ENCODE assay signal across 13 cellular contexts in genomic region chr5:31935702-31936347, GRCh38.
DNase-seq lines count a peak whose midpoint lies in the region; ATAC-seq and TF ChIP-seq lines count a peak whose summit lies in the region.
"Had no signal": no experiment of that assay in that cellular context is flagged by ENCODE, and none has a peak within 500 bp of the region (broad histone marks: within the 10 kb centered on the region; RNA-seq: fewer than 3 reads in every experiment).

No MANE protein-coding gene starts in this region.

- no peaks in the 10 kb centered on the region for H3K79me1 ChIP-seq in H9 (ENCODE audit: insufficient read depth, low read depth, low read length, poor library complexity, severe bottlenecking)

- peak overlapping the region; percentile 14 for H3K4me2 ChIP-seq in parathyroid adenoma (ENCODE audit: low read length)
- H3K4me2 ChIP-seq in H9 (ENCODE audit: insufficient read depth, insufficient read length, low read length): no peak overlapping the region
- H3K4me2 ChIP-seq: BLaER1 had no signal

- intact Hi-C loops in esophagus muscularis mucosa (cut with DNase I): loop anchor here (5.0 kb wide), 1 partner anchor 91 kb away; no protein-coding TSS in a partner anchor
- intact Hi-C loops in gastrocnemius medialis (cut with DNase I; ENCODE audit: low total_unique reads): no loop called here
- intact Hi-C loops in activated CD4-positive, alpha-beta T cell treated with anti-CD3 and anti-CD28 coated beads for 36 hours (cut with DNase I, micrococcal nuclease): no loop called here

- no peaks in the 10 kb centered on the region for H3K27me3 Mint-ChIP-seq in activated naive CD4-positive, alpha-beta T cell treated with anti-CD3 and anti-CD28 coated beads, Interleukin-2, amount 10 ng/mL, durations not matched to agents 7 days and 5 days
- H3K27me3 Mint-ChIP-seq in activated CD4-positive, alpha-beta T cell treated with anti-CD3 and anti-CD28 coated beads for 36 hours: no peaks in the 10 kb centered on the region
- H3K27me3 Mint-ChIP-seq in H9 (ENCODE audit: low read depth): no peaks in the 10 kb centered on the region; the same call in 1 of the 2 replicates
- H3K27me3 Mint-ChIP-seq: activated B cell treated with CpG ODN at 0.5 μM for 24 hours had no signal

- no peak overlapping the region for H3K23ac ChIP-seq in H9 (ENCODE audit: insufficient read length, low read depth, low read length)

- H2AFZ ChIP-seq in parathyroid adenoma: peak overlapping the region; percentile 65
- H2AFZ ChIP-seq in H9 (ENCODE audit: low read length): no peak overlapping the region

- H3K14ac ChIP-seq in H9 (ENCODE audit: insufficient read depth, low read length): no peak overlapping the region

- DNase-seq in DMS153 treated with DMSO at 0.1 percent for 48 hours (lab: John Stamatoyannopoulos, UW; ENCODE audit: unreplicated experiment): peak; percentile 42
- peak; percentile 28 for DNase-seq in NCI-H69 (lab: John Stamatoyannopoulos, UW)
- no peak for DNase-seq in esophagus muscularis mucosa (ENCODE audit: extremely low spot score)
- no peak for DNase-seq in activated naive CD4-positive, alpha-beta T cell treated with anti-CD3 and anti-CD28 coated beads, Interleukin-2, amount 10 ng/mL, durations not matched to agents 7 days and 5 days
- no peak for DNase-seq in gastrocnemius medialis
- DNase-seq in activated CD4-positive, alpha-beta T cell treated with anti-CD3 and anti-CD28 coated beads for 36 hours: no peak
- DNase-seq in H9: no peak
- DNase-seq: activated B cell treated with CpG ODN at 0.5 μM for 24 hours, activated gamma-delta T cell, NCI-H1092 had no signal

- POLR2A ChIA-PET in activated CD4-positive, alpha-beta T cell treated with anti-CD3 and anti-CD28 coated beads for 36 hours (lab: Charles Lee): no interaction called here

- no peak for ATAC-seq in gastrocnemius medialis
- ATAC-seq in activated CD4-positive, alpha-beta T cell treated with anti-CD3 and anti-CD28 coated beads for 36 hours: no peak
- ATAC-seq: Panc1 had no signal

- H2BK5ac ChIP-seq in H9 (ENCODE audit: insufficient read length, low read length): no peak overlapping the region

- no peaks in the 10 kb centered on the region for H3K4me1 Mint-ChIP-seq in activated naive CD4-positive, alpha-beta T cell treated with anti-CD3 and anti-CD28 coated beads, Interleukin-2, amount 10 ng/mL, durations not matched to agents 7 days and 5 days
- no peaks in the 10 kb centered on the region for H3K4me1 Mint-ChIP-seq in activated CD4-positive, alpha-beta T cell treated with anti-CD3 and anti-CD28 coated beads for 36 hours
- peaks cover 6 to 11% of the 10 kb centered on the region in 2 experiments; a peak in 3 of 4 replicates for H3K4me1 Mint-ChIP-seq in H9
- H3K4me1 Mint-ChIP-seq: activated B cell treated with CpG ODN at 0.5 μM for 24 hours had no signal

- H3K9ac ChIP-seq in parathyroid adenoma (no peak overlapping the region), H9 (ENCODE audit: extremely low read depth, insufficient read length, low read length) (no peak overlapping the region)
- H3K9ac ChIP-seq: BLaER1 had no signal

- no peak overlapping the region for H2BK15ac ChIP-seq in H9 (ENCODE audit: low read depth, low read length)

- CTCF ChIA-PET in activated naive CD4-positive, alpha-beta T cell treated with anti-CD3 and anti-CD28 coated beads, Interleukin-2, amount 10 ng/mL, durations not matched to agents 7 days and 5 days (lab: Charles Lee): interaction anchor here (0.6 kb wide), 1 partner anchor 1959 kb away, joined by 3 read pairs; no protein-coding TSS in a partner anchor
- CTCF ChIA-PET in activated CD4-positive, alpha-beta T cell treated with anti-CD3 and anti-CD28 coated beads for 36 hours (lab: Charles Lee): interaction anchor here (1.0 to 1.6 kb wide), 4 partner anchors 15 to 473 kb away, joined by 3 to 4 read pairs (median 3); no protein-coding TSS in a partner anchor

- no peaks in the 10 kb centered on the region for H4K20me1 ChIP-seq in H9 (ENCODE audit: control insufficient read depth, insufficient read depth, insufficient read length)
- H4K20me1 ChIP-seq: BLaER1 had no signal

- H2AK5ac ChIP-seq in H9 (ENCODE audit: insufficient read length, low read length): no peak overlapping the region

- no peak overlapping the region for H2BK20ac ChIP-seq in H9 (ENCODE audit: low read depth, low read length, poor library complexity, severe bottlenecking)

- H3K4me3 Mint-ChIP-seq in activated naive CD4-positive, alpha-beta T cell treated with anti-CD3 and anti-CD28 coated beads, Interleukin-2, amount 10 ng/mL, durations not matched to agents 7 days and 5 days: no peak overlapping the region
- H3K4me3 Mint-ChIP-seq in activated CD4-positive, alpha-beta T cell treated with anti-CD3 and anti-CD28 coated beads for 36 hours: no peak overlapping the region
- no peak overlapping the region for H3K4me3 Mint-ChIP-seq in H9
- H3K4me3 Mint-ChIP-seq: activated B cell treated with CpG ODN at 0.5 μM for 24 hours had no signal

- TF ChIP-seq EP300 in esophagus muscularis mucosa (IDR thresholded peaks at IDR 0.05): no peak

- peak overlapping the region in 1 of 4 donors; percentile 33 for H3K27ac ChIP-seq in esophagus muscularis mucosa (replicated peaks in 1 of 4)
- peak overlapping the region; percentile 34 for H3K27ac ChIP-seq in parathyroid adenoma
- H3K27ac ChIP-seq in gastrocnemius medialis: no peak overlapping the region
- no peak overlapping the region for H3K27ac ChIP-seq in H9 (ENCODE audit: insufficient read length, low read depth, low read length)
- H3K27ac ChIP-seq: BLaER1 had no signal

- H3T11ph ChIP-seq in H9 (ENCODE audit: low read length): no peak overlapping the region

- no peak overlapping the region for H3K18ac ChIP-seq in H9 (ENCODE audit: insufficient read length, low read depth, low read length)

- H2BK120ac ChIP-seq in H9 (ENCODE audit: low read depth, low read length, poor library complexity, severe bottlenecking): no peak overlapping the region

- H3K4ac ChIP-seq in H9 (ENCODE audit: low read depth, low read length): no peak overlapping the region

- H3K79me2 ChIP-seq in parathyroid adenoma: no peaks in the 10 kb centered on the region
- H3K79me2 ChIP-seq in H9 (ENCODE audit: insufficient read depth, low read length): no peaks in the 10 kb centered on the region

- H4K5ac ChIP-seq in H9 (ENCODE audit: insufficient read length, low read depth, low read length): no peak overlapping the region

- TF ChIP-seq CTCF in esophagus muscularis mucosa (IDR thresholded peaks at IDR 0.05) (no peak), parathyroid adenoma (IDR thresholded peaks at IDR 0.05) (no peak), gastrocnemius medialis (IDR thresholded peaks at IDR 0.05 in 4 of 5, conservative IDR thresholded peaks at IDR 0.05 in 1 of 5) (no peak), H9 (conservative IDR thresholded peaks at IDR 0.05) (no peak)

- no peak for TF ChIP-seq POLR2A in esophagus muscularis mucosa (IDR thresholded peaks at IDR 0.05; ENCODE audit: low read depth)
- no peak for TF ChIP-seq POLR2A in gastrocnemius medialis (IDR thresholded peaks at IDR 0.05)

- H4K8ac ChIP-seq in H9 (replicated peaks; ENCODE audit: insufficient read length, low read depth, low read length): no peak overlapping the region

- no peaks in the 10 kb centered on the region for H3K9me3 Mint-ChIP-seq in activated naive CD4-positive, alpha-beta T cell treated with anti-CD3 and anti-CD28 coated beads, Interleukin-2, amount 10 ng/mL, durations not matched to agents 7 days and 5 days
- H3K9me3 Mint-ChIP-seq in activated CD4-positive, alpha-beta T cell treated with anti-CD3 and anti-CD28 coated beads for 36 hours (ENCODE audit: low read depth): no peaks in the 10 kb centered on the region
- peaks cover 0 to 2% of the 10 kb centered on the region in 2 experiments; a peak in 2 of 5 replicates for H3K9me3 Mint-ChIP-seq in H9

- H3K4me1 ChIP-seq in esophagus muscularis mucosa: peaks cover 7 to 24% (median 16%) of the 10 kb centered on the region in 4 donors
- peaks cover 6% of the 10 kb centered on the region for H3K4me1 ChIP-seq in parathyroid adenoma
- peaks cover 0 to 3% of the 10 kb centered on the region in 2 donors for H3K4me1 ChIP-seq in gastrocnemius medialis
- peaks cover 3% of the 10 kb centered on the region; the same call in 1 of the 2 replicates for H3K4me1 ChIP-seq in H9 (ENCODE audit: insufficient read depth, low read length)
- H3K4me1 ChIP-seq: BLaER1 had no signal

- no peak overlapping the region for H3K27ac Mint-ChIP-seq in activated naive CD4-positive, alpha-beta T cell treated with anti-CD3 and anti-CD28 coated beads, Interleukin-2, amount 10 ng/mL, durations not matched to agents 7 days and 5 days
- no peak overlapping the region for H3K27ac Mint-ChIP-seq in activated CD4-positive, alpha-beta T cell treated with anti-CD3 and anti-CD28 coated beads for 36 hours
- no peak overlapping the region for H3K27ac Mint-ChIP-seq in H9
- H3K27ac Mint-ChIP-seq: activated B cell treated with CpG ODN at 0.5 μM for 24 hours had no signal

- H3K23me2 ChIP-seq in H9 (ENCODE audit: insufficient read length, low read depth, low read length, poor library complexity, severe bottlenecking): no peaks in the 10 kb centered on the region

- H3K9me3 ChIP-seq in esophagus muscularis mucosa (no peaks in the 10 kb centered on the region), parathyroid adenoma (ENCODE audit: control insufficient read depth, low read length) (no peaks in the 10 kb centered on the region), gastrocnemius medialis (no peaks in the 10 kb centered on the region), H9 (ENCODE audit: control insufficient read depth, low read depth, low read length) (no peaks in the 10 kb centered on the region)
- H3K9me3 ChIP-seq: BLaER1 had no signal

- H3K4me3 ChIP-seq in esophagus muscularis mucosa (peak overlapping the region in 3 of 4 donors; percentile 12 to 30 (median 14)), parathyroid adenoma (ENCODE audit: low read depth, low read length) (no peak overlapping the region), gastrocnemius medialis (no peak overlapping the region)
- H3K4me3 ChIP-seq: BLaER1 had no signal

- H3K36me3 ChIP-seq in esophagus muscularis mucosa (no peaks in the 10 kb centered on the region), parathyroid adenoma (ENCODE audit: control insufficient read depth, insufficient read depth, low read length) (no peaks in the 10 kb centered on the region), gastrocnemius medialis (no peaks in the 10 kb centered on the region)
- H3K36me3 ChIP-seq: BLaER1 had no signal

- in situ Hi-C loops in gastrocnemius medialis (cut with MboI; ENCODE audit: low sequenced_read_pairs in 4 of 4): no loop called here

- no peaks in the 10 kb centered on the region for H3K36me3 Mint-ChIP-seq in activated naive CD4-positive, alpha-beta T cell treated with anti-CD3 and anti-CD28 coated beads, Interleukin-2, amount 10 ng/mL, durations not matched to agents 7 days and 5 days
- H3K36me3 Mint-ChIP-seq in activated CD4-positive, alpha-beta T cell treated with anti-CD3 and anti-CD28 coated beads for 36 hours (ENCODE audit: low read depth): no peaks in the 10 kb centered on the region
- peaks cover 0 to 3% (median 0%) of the 10 kb centered on the region in 3 experiments; a peak in 1 of 7 replicates for H3K36me3 Mint-ChIP-seq in H9 (ENCODE audit: insufficient read depth in 1 of 3, low read depth in 3 of 3)

- H3K27me3 ChIP-seq in esophagus muscularis mucosa (no peaks in the 10 kb centered on the region), parathyroid adenoma (ENCODE audit: control insufficient read depth, insufficient read depth, low read length) (no peaks in the 10 kb centered on the region), gastrocnemius medialis (no peaks in the 10 kb centered on the region), H9 (ENCODE audit: insufficient read depth, low read length) (no peaks in the 10 kb centered on the region)
- H3K27me3 ChIP-seq: BLaER1 had no signal

- no peak overlapping the region for H3K56ac ChIP-seq in H9 (ENCODE audit: insufficient read length, low read depth, low read length)

- 25% methylated on average over 8 of the region's 8 CpGs for WGBS in esophagus muscularis mucosa
- WGBS in H9 (ENCODE audit: extremely low coverage, insufficient read length, low lambda C conversion rate): no CpG with 5 or more reads among the region's 8 CpGs

- H4K91ac ChIP-seq in H9 (ENCODE audit: insufficient read length, low read depth, low read length): no peak overlapping the region

- no peak overlapping the region for H2BK12ac ChIP-seq in H9 (ENCODE audit: insufficient read length, low read depth, low read length)

Comparison
In these comparisons a context has a peak if more than half of its experiments do, and no peak if none do; other contexts are left out.
1. DNase-seq: peak in DMS153 treated with DMSO at 0.1 percent for 48 hours (single experiment) and NCI-H69 (single experiment); none in esophagus muscularis mucosa (single experiment), activated naive CD4-positive, alpha-beta T cell treated with anti-CD3 and anti-CD28 coated beads, Interleukin-2, amount 10 ng/mL, durations not matched to agents 7 days and 5 days (single experiment), gastrocnemius medialis (0 of 2), activated CD4-positive, alpha-beta T cell treated with anti-CD3 and anti-CD28 coated beads for 36 hours (single experiment) and H9 (single experiment).
2. H3K4me3 ChIP-seq: peak in esophagus muscularis mucosa (3 of 4); none in parathyroid adenoma (single experiment) and gastrocnemius medialis (0 of 4).